Comparison of ENCODE assay signal across 15 cellular contexts in genomic region chr13:59016250-59016649, GRCh38.
DNase-seq lines count a peak whose midpoint lies in the region; ATAC-seq and TF ChIP-seq lines count a peak whose summit lies in the region.
"Had no signal": no experiment of that assay in that cellular context is flagged by ENCODE, and none has a peak within 500 bp of the region (broad histone marks: within the 10 kb centered on the region; RNA-seq: fewer than 3 reads in every experiment).

No MANE protein-coding gene starts in this region.

- H3K4me3 ChIP-seq in breast epithelium, result no peak overlapping the region
- no peak overlapping the region for H3K4me3 ChIP-seq in choroid plexus epithelial cell (ENCODE audit: low read depth, low read length)
- H3K4me3 ChIP-seq in mesenchymal stem cell (ENCODE audit: insufficient read depth in 1 of 2, low read depth in 1 of 2, low read length in 2 of 2), result no peak overlapping the region
- no peak overlapping the region for H3K4me3 ChIP-seq in osteoblast (ENCODE audit: insufficient read depth, low read length)
- H3K4me3 ChIP-seq: A549 had no signal

- DNase-seq in MCF 10A (ENCODE audit: unreplicated experiment) (peak; percentile 13), breast epithelium (ENCODE audit: low spot score in 2 of 2) (no peak), M059J (ENCODE audit: low read depth) (peak; percentile 46), choroid plexus epithelial cell (ENCODE audit: low read depth) (peak; percentile 18), mesenchymal stem cell (peak; percentile 42), osteoblast (ENCODE audit: insufficient read length, low spot score, missing footprints) (no peak), T-helper 9 cell (no peak)
- DNase-seq: CD4-positive, CD25-positive, alpha-beta regulatory T cell; DMS53; IMR-90; NCI-H1417 treated with DMSO at 0.1 percent for 48 hours; NCI-H1930; NCI-H510A treated with DMSO at 0.1 percent for 48 hours had no signal

- no peaks in the 10 kb centered on the region for H3K79me1 ChIP-seq in mesenchymal stem cell (replicated peaks; ENCODE audit: low read length, poor library complexity, severe bottlenecking)

- no peak overlapping the region for H3K27ac ChIP-seq in breast epithelium
- H3K27ac ChIP-seq in mesenchymal stem cell (ENCODE audit: low read length, poor library complexity, severe bottlenecking), result no peak overlapping the region
- no peak overlapping the region for H3K27ac ChIP-seq in osteoblast (ENCODE audit: low read depth, low read length)
- H3K27ac ChIP-seq: A549 had no signal

- H3K27me3 Mint-ChIP-seq in MCF 10A (ENCODE audit: insufficient read depth, unreplicated experiment), result no peaks in the 10 kb centered on the region
- H3K27me3 Mint-ChIP-seq: CD4-positive, CD25-positive, alpha-beta regulatory T cell had no signal

- no peak overlapping the region for H3K18ac ChIP-seq in mesenchymal stem cell (ENCODE audit: low read depth in 1 of 2, low read length in 2 of 2)

- H3K27me3 ChIP-seq in breast epithelium (no peaks in the 10 kb centered on the region), mesenchymal stem cell (ENCODE audit: control insufficient read depth in 1 of 2, insufficient read depth in 1 of 2, low read length in 2 of 2) (no peaks in the 10 kb centered on the region), osteoblast (ENCODE audit: insufficient read depth, low read length) (no peaks in the 10 kb centered on the region)

- H2BK5ac ChIP-seq in mesenchymal stem cell (ENCODE audit: low read depth, low read length, poor library complexity, severe bottlenecking), result no peak overlapping the region

- H3K23ac ChIP-seq in mesenchymal stem cell (ENCODE audit: low read length in 2 of 2), result no peak overlapping the region

- no peaks in the 10 kb centered on the region for H3K36me3 Mint-ChIP-seq in MCF 10A (ENCODE audit: insufficient read depth, unreplicated experiment)
- H3K36me3 Mint-ChIP-seq: CD4-positive, CD25-positive, alpha-beta regulatory T cell had no signal

- H3K9me3 ChIP-seq in breast epithelium (no peaks in the 10 kb centered on the region), mesenchymal stem cell (ENCODE audit: control insufficient read depth, low read length) (peaks cover 15% of the 10 kb centered on the region), osteoblast (ENCODE audit: low read depth, low read length) (no peaks in the 10 kb centered on the region)
- H3K9me3 ChIP-seq: A549 had no signal

- H3K79me2 ChIP-seq in osteoblast (ENCODE audit: insufficient read depth, low read length), result no peaks in the 10 kb centered on the region

- peaks cover 13% of the 10 kb centered on the region for H3K9me3 Mint-ChIP-seq in MCF 10A (ENCODE audit: unreplicated experiment)

- no peaks in the 10 kb centered on the region for H3K36me3 ChIP-seq in breast epithelium
- no peaks in the 10 kb centered on the region for H3K36me3 ChIP-seq in mesenchymal stem cell (ENCODE audit: control insufficient read depth in 1 of 2, insufficient read depth in 2 of 2, low read depth in 1 of 2, low read length in 2 of 2)
- H3K36me3 ChIP-seq in osteoblast (ENCODE audit: insufficient read depth, low read length), result no peaks in the 10 kb centered on the region

- no TSS peak for BruUV-seq in MCF 10A (replicated peaks; lab: Mats Ljungman, UMichigan)

- no peaks in the 10 kb centered on the region for H4K20me1 ChIP-seq in osteoblast (ENCODE audit: insufficient read depth, low read length)

- H3K4me3 Mint-ChIP-seq in MCF 10A (ENCODE audit: unreplicated experiment), result no peak overlapping the region
- H3K4me3 Mint-ChIP-seq: CD4-positive, CD25-positive, alpha-beta regulatory T cell had no signal

- no peak overlapping the region for H3K14ac ChIP-seq in mesenchymal stem cell (ENCODE audit: low read length in 2 of 2)

- H3K4me1 ChIP-seq in breast epithelium (no peaks in the 10 kb centered on the region), mesenchymal stem cell (ENCODE audit: control insufficient read depth, insufficient read depth, low read depth, low read length) (no peaks in the 10 kb centered on the region), osteoblast (ENCODE audit: insufficient read depth, low read length) (no peaks in the 10 kb centered on the region)
- H3K4me1 ChIP-seq: A549 had no signal

- H3K9ac ChIP-seq in mesenchymal stem cell (ENCODE audit: low read length), result no peak overlapping the region

- no peak overlapping the region for H2BK12ac ChIP-seq in mesenchymal stem cell (ENCODE audit: low read length in 2 of 2)

- no peak overlapping the region for H2AFZ ChIP-seq in mesenchymal stem cell (ENCODE audit: low read depth, low read length)
- H2AFZ ChIP-seq in osteoblast (ENCODE audit: low read length), result no peak overlapping the region

- TF ChIP-seq CTCF in MCF 10A (IDR thresholded peaks at IDR 0.05; ENCODE audit: unreplicated experiment) (no peak), breast epithelium (IDR thresholded peaks at IDR 0.05) (no peak), choroid plexus epithelial cell (conservative IDR thresholded peaks at IDR 0.05; ENCODE audit: low read depth, low read length) (no peak), osteoblast (IDR thresholded peaks at IDR 0.05; ENCODE audit: extremely low read depth, low read depth, low read length) (no peak)

- POLR2A ChIA-PET in MCF 10A (lab: Yijun Ruan, JAX), result no interaction called here

- H3K4me2 ChIP-seq in mesenchymal stem cell (ENCODE audit: low read length, poor library complexity, severe bottlenecking) (no peak overlapping the region), osteoblast (ENCODE audit: insufficient read depth, low read length) (no peak overlapping the region)
- H3K4me2 ChIP-seq: A549 had no signal

- no peaks in the 10 kb centered on the region for H3K4me1 Mint-ChIP-seq in MCF 10A (ENCODE audit: insufficient read depth, unreplicated experiment)
- H3K4me1 Mint-ChIP-seq: CD4-positive, CD25-positive, alpha-beta regulatory T cell had no signal

- TF ChIP-seq POLR2A in breast epithelium (IDR thresholded peaks at IDR 0.05), result no peak

- no peak overlapping the region for H3K4ac ChIP-seq in mesenchymal stem cell (ENCODE audit: low read depth in 1 of 2, low read length in 2 of 2)

- intact Hi-C loops in MCF 10A (cut with micrococcal nuclease), result no loop called here
- intact Hi-C loops in breast epithelium (cut with DNase I; ENCODE audit: low total_unique reads), result no loop called here

- no peak overlapping the region for H2BK15ac ChIP-seq in mesenchymal stem cell (ENCODE audit: low read depth, poor library complexity, severe bottlenecking)

- H2AK5ac ChIP-seq in mesenchymal stem cell (ENCODE audit: low read length, severe bottlenecking), result no peak overlapping the region

- no peak overlapping the region for H2BK120ac ChIP-seq in mesenchymal stem cell (ENCODE audit: low read depth, low read length)

- H3K27ac Mint-ChIP-seq in MCF 10A (ENCODE audit: low read depth, unreplicated experiment), result no peak overlapping the region
- H3K27ac Mint-ChIP-seq: CD4-positive, CD25-positive, alpha-beta regulatory T cell had no signal

- ATAC-seq in HG02642 (IDR thresholded peaks at IDR 0.05; ENCODE audit: poor library complexity, unreplicated experiment), result no peak
- ATAC-seq: A549 had no signal

- CTCF ChIA-PET in MCF 10A (lab: Yijun Ruan, JAX), result no interaction called here

- 37% methylated on average over 3 of the region's 3 CpGs for WGBS in mesenchymal stem cell

- H4K91ac ChIP-seq in mesenchymal stem cell (ENCODE audit: low read length), result no peak overlapping the region

- H4K8ac ChIP-seq in mesenchymal stem cell (ENCODE audit: low read length), result no peak overlapping the region

Comparison
In these comparisons a context has a peak if more than half of its experiments do, and no peak if none do; other contexts are left out.
1. DNase-seq: peak in MCF 10A (single experiment), M059J (single experiment), choroid plexus epithelial cell (single experiment) and mesenchymal stem cell (single experiment); none in breast epithelium (0 of 2), osteoblast (single experiment) and T-helper 9 cell (single experiment).